8 cellular contexts compared by ENCODE assay signal in the genomic region with DNA sequence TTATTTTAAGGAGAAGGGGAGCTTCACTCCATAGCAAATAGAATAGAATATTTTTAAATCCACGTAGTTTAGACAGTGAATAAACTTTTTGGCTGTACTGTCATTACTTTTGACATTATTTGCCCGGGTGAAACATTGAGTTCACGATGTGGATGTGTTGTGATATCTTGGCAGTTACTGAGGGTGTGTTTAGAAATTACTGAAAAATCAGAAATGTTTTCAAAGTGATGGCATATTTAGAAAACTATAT. TPM values are rescaled to one million over a fixed set of nuclear protein-coding genes. Genes with fewer than 3 reads are reported as not detected.
A peak's percentile ranks its signal among the peaks of the same experiment; 100 is the strongest.
DNase-seq lines count a peak whose midpoint lies in the region; ATAC-seq, FAIRE-seq and TF ChIP-seq lines count a peak whose summit lies in the region.

No MANE protein-coding gene starts in this region.

- H3K23me2 ChIP-seq in H9 (ENCODE audit: insufficient read length, low read depth, low read length, poor library complexity, severe bottlenecking): peaks cover 11% of the 10 kb centered on the region

- H4K5ac ChIP-seq in H9 (ENCODE audit: insufficient read length, low read depth, low read length): no peak overlapping the region

- H3K79me1 ChIP-seq in H9 (ENCODE audit: insufficient read depth, low read depth, low read length, poor library complexity, severe bottlenecking): peaks cover 2% of the 10 kb centered on the region

- no peak overlapping the region for H2BK15ac ChIP-seq in H9 (ENCODE audit: low read depth, low read length)

- FAIRE-seq in small intestine (lab: Jason Lieb, UNC): no peak

- TF ChIP-seq CTCF in H9 (conservative IDR thresholded peaks at IDR 0.05): no peak

- no peak overlapping the region for H2BK12ac ChIP-seq in H9 (ENCODE audit: insufficient read length, low read depth, low read length)

- no peak overlapping the region for H3K56ac ChIP-seq in H9 (ENCODE audit: insufficient read length, low read depth, low read length)

- H3K4ac ChIP-seq in H9 (ENCODE audit: low read depth, low read length): no peak overlapping the region

- no peak overlapping the region for H2BK120ac ChIP-seq in H9 (ENCODE audit: low read depth, low read length, poor library complexity, severe bottlenecking)

- peaks cover 44 to 48% of the 10 kb centered on the region in 2 experiments for H3K4me1 Mint-ChIP-seq in H9
- H3K4me1 Mint-ChIP-seq in activated CD4-positive, alpha-beta memory T cell treated with anti-CD3 and anti-CD28 coated beads for 36 hours (ENCODE audit: low read depth): peaks cover 22% of the 10 kb centered on the region

- DNase-seq in H9 (no peak), right cardiac atrium (no peak), small intestine (no peak), C1 segment of cervical spinal cord (lab: John Stamatoyannopoulos, UW) (no peak), AG08395 (ENCODE audit: low spot score) (no peak), A172 (ENCODE audit: low spot score) (no peak)
- no peak for DNase-seq in activated CD4-positive, alpha-beta memory T cell treated with anti-CD3 and anti-CD28 coated beads for 36 hours
- no peak for DNase-seq in activated CD8-positive, alpha-beta memory T cell treated with anti-CD3 and anti-CD28 coated beads, Interleukin-2, amount 50 U/mL, for 48 hours

- no peak overlapping the region for H3K23ac ChIP-seq in H9 (ENCODE audit: insufficient read length, low read depth, low read length)

- H3K27ac Mint-ChIP-seq in H9: peak overlapping the region; percentile 93 to 99 (median 98); a peak in 4 of 7 replicates
- peak overlapping the region; percentile 82 for H3K27ac Mint-ChIP-seq in activated CD4-positive, alpha-beta memory T cell treated with anti-CD3 and anti-CD28 coated beads for 36 hours

- H4K20me1 ChIP-seq in H9 (ENCODE audit: control insufficient read depth, insufficient read depth, insufficient read length): no peaks in the 10 kb centered on the region

- H3K4me1 ChIP-seq in H9 (ENCODE audit: insufficient read depth, low read length) (peaks cover 3% of the 10 kb centered on the region; the same call in 1 of the 2 replicates), right cardiac atrium (ENCODE audit: control insufficient read depth, insufficient read depth, low read length) (peaks cover 2% of the 10 kb centered on the region), small intestine (ENCODE audit: control insufficient read depth in 2 of 2, insufficient read depth in 1 of 2, low read depth in 1 of 2, low read length in 1 of 2) (peaks cover 3% of the 10 kb centered on the region in 2 donors)

- H3K27ac ChIP-seq in H9 (ENCODE audit: insufficient read length, low read depth, low read length) (no peak overlapping the region), right cardiac atrium (ENCODE audit: low read length) (no peak overlapping the region), small intestine (ENCODE audit: low read depth in 1 of 2, low read length in 1 of 2) (peak overlapping the region in 1 of 2 donors; percentile 34)

- H4K91ac ChIP-seq in H9 (ENCODE audit: insufficient read length, low read depth, low read length): no peak overlapping the region

- peaks cover 5 to 6% (median 6%) of the 10 kb centered on the region in 3 experiments; a peak in 5 of 7 replicates for H3K36me3 Mint-ChIP-seq in H9 (ENCODE audit: insufficient read depth in 1 of 3, low read depth in 3 of 3)
- H3K36me3 Mint-ChIP-seq in activated CD4-positive, alpha-beta memory T cell treated with anti-CD3 and anti-CD28 coated beads for 36 hours: peaks cover 8% of the 10 kb centered on the region

- peak overlapping the region; percentile 96 to 98 for H3K4me3 Mint-ChIP-seq in H9
- peak overlapping the region; percentile 90 for H3K4me3 Mint-ChIP-seq in activated CD4-positive, alpha-beta memory T cell treated with anti-CD3 and anti-CD28 coated beads for 36 hours

- H3K36me3 ChIP-seq in small intestine (ENCODE audit: control insufficient read depth in 2 of 2, insufficient read depth in 2 of 2, low read length in 2 of 2): no peaks in the 10 kb centered on the region

- H3K27me3 Mint-ChIP-seq in H9 (ENCODE audit: low read depth): no peaks in the 10 kb centered on the region
- no peaks in the 10 kb centered on the region for H3K27me3 Mint-ChIP-seq in activated CD4-positive, alpha-beta memory T cell treated with anti-CD3 and anti-CD28 coated beads for 36 hours

- H3K9me3 Mint-ChIP-seq in H9: no peaks in the 10 kb centered on the region; a peak in 1 of 5 replicates
- no peaks in the 10 kb centered on the region for H3K9me3 Mint-ChIP-seq in activated CD4-positive, alpha-beta memory T cell treated with anti-CD3 and anti-CD28 coated beads for 36 hours

- H3T11ph ChIP-seq in H9 (ENCODE audit: low read length): no peak overlapping the region

- ATAC-seq in right cardiac atrium: no peak

- H2AFZ ChIP-seq in H9 (ENCODE audit: low read length): no peak overlapping the region

- H2BK20ac ChIP-seq in H9 (ENCODE audit: low read depth, low read length, poor library complexity, severe bottlenecking): no peak overlapping the region

- no peak overlapping the region for H3K14ac ChIP-seq in H9 (ENCODE audit: insufficient read depth, low read length)

- no peak overlapping the region for H3K18ac ChIP-seq in H9 (ENCODE audit: insufficient read length, low read depth, low read length)

- no peak overlapping the region for H2AK5ac ChIP-seq in H9 (ENCODE audit: insufficient read length, low read length)

- H3K4me3 ChIP-seq in right cardiac atrium (ENCODE audit: low read length): peak overlapping the region; percentile 94
- H3K4me3 ChIP-seq in small intestine (ENCODE audit: low read depth in 1 of 2, low read length in 2 of 2): peak overlapping the region; percentile 34 to 77

- POLR2A ChIA-PET in activated CD4-positive, alpha-beta memory T cell treated with anti-CD3 and anti-CD28 coated beads for 36 hours (lab: Charles Lee): interaction anchor here (1.7 to 2.2 kb wide), 2 partner anchors 16 to 123 kb away, joined by 12 read pairs; partner anchors contain the start of gene RASGRP3

- H3K27me3 ChIP-seq in H9 (ENCODE audit: insufficient read depth, low read length) (no peaks in the 10 kb centered on the region), right cardiac atrium (ENCODE audit: control insufficient read depth, insufficient read depth) (no peaks in the 10 kb centered on the region), small intestine (ENCODE audit: control insufficient read depth in 2 of 2, insufficient read depth in 2 of 2, low read length in 2 of 2) (no peaks in the 10 kb centered on the region)

- no peak overlapping the region for H4K8ac ChIP-seq in H9 (replicated peaks; ENCODE audit: insufficient read length, low read depth, low read length)

- peaks cover 7% of the 10 kb centered on the region; the same call in 1 of the 2 replicates for H3K79me2 ChIP-seq in H9 (ENCODE audit: insufficient read depth, low read length)

- CTCF ChIA-PET in activated CD4-positive, alpha-beta memory T cell treated with anti-CD3 and anti-CD28 coated beads for 36 hours (lab: Charles Lee): interaction anchor here (0.9 to 2.7 kb wide), 5 partner anchors 16 to 220 kb away, joined by 3 to 21 read pairs (median 4); partner anchors contain the start of gene RASGRP3

- H3K9me3 ChIP-seq in H9 (ENCODE audit: control insufficient read depth, low read depth, low read length) (no peaks in the 10 kb centered on the region), right cardiac atrium (ENCODE audit: control insufficient read depth, low read length) (no peaks in the 10 kb centered on the region), small intestine (ENCODE audit: control insufficient read depth, low read depth) (no peaks in the 10 kb centered on the region)

- no peak overlapping the region for H3K9ac ChIP-seq in H9 (ENCODE audit: extremely low read depth, insufficient read length, low read length)

- intact Hi-C loops in activated CD4-positive, alpha-beta memory T cell treated with anti-CD3 and anti-CD28 coated beads for 36 hours (cut with micrococcal nuclease): loop anchor here (1.0 to 10.0 kb wide), 5 partner anchors 124 to 1323 kb away; partner anchors contain the start of genes RASGRP3, TTC27 and YIPF4
- intact Hi-C loops in right cardiac atrium (cut with DNase I): no loop called here

- H2BK5ac ChIP-seq in H9 (ENCODE audit: insufficient read length, low read length): no peak overlapping the region

- peak overlapping the region; percentile 91 for H3K4me2 ChIP-seq in H9 (ENCODE audit: insufficient read depth, insufficient read length, low read length)

- WGBS in H9 (ENCODE audit: extremely low coverage, insufficient read length, low lambda C conversion rate): no CpG with 5 or more reads among the region's 3 CpGs
- 13% methylated on average over 3 of the region's 3 CpGs for WGBS in right cardiac atrium
- 22 to 29% (median 26%) methylated on average over 3 of the region's 3 CpGs for WGBS in small intestine, 3 donors

RNA-seq across cellular contexts. Expression of gene FAM98A, which starts 0.8 kb away (rescaled TPM):
- total RNA-seq in H9 (2021) (65.0 and 70.9 TPM in 2 replicates), right cardiac atrium (10 to 100 TPM; 59.2 to 83.5 (median 74.7) TPM)
- 10 to 100 TPM; 46.7 to 46.8 TPM for total RNA-seq in activated CD4-positive, alpha-beta memory T cell treated with anti-CD3 and anti-CD28 coated beads for 36 hours
- polyA plus RNA-seq in right cardiac atrium (39.8 TPM), small intestine (10 to 100 TPM; 11.9 to 25.9 (median 14.8) TPM)
- 34.5 and 43.3 TPM in 2 replicates for total RNA-seq in A172 (2014; rRNA removed; shearing (Covaris generic))
